9 cellular contexts compared by ENCODE assay signal in the genomic region with DNA sequence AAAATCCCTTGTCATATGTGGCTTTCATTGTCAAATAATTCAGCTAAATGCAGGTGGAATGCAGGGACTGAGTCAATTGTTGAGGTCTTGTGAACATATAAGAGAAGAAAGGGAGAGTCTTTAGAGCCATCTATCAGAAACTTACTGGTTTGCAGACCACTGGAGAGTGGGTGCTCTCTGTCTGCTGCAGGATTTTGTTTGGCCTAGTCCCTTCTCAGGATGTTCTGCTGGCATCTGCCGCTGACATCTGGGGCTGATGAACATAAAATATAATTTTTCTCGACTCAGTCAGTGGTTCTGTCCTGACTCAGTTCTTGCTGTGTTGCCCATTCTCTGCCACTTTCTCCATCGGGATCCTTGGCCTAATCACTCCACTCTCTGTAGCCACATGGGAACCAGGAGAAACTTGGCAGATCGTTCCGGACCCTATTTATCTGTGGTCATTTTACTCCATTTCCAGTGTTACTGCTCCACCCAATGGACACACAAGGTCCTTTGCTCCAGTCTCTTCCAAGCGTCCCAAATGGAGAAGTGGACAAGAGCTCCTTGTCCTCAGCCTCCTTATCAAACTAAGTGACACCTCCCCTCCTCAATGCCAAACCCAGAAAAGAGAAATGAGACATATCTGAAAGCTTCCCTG.
A peak's percentile ranks its signal among the peaks of the same experiment; 100 is the strongest.
DNase-seq lines count a peak whose midpoint lies in the region; ATAC-seq, FAIRE-seq and TF ChIP-seq lines count a peak whose summit lies in the region.
"Had no signal": no experiment of that assay in that cellular context is flagged by ENCODE, and none has a peak within 500 bp of the region (broad histone marks: within the 10 kb centered on the region; RNA-seq: fewer than 3 reads in every experiment).

No MANE protein-coding gene starts in this region.

- intact Hi-C loops in endothelial cell of umbilical vein (cut with micrococcal nuclease): loop anchor here (1.0 to 10.0 kb wide), 3 partner anchors 438 to 854 kb away; no protein-coding TSS in a partner anchor

- WGBS in mesendoderm (ENCODE audit: extremely low coverage, insufficient coverage, low lambda C conversion rate): no CpG with 5 or more reads among the region's 6 CpGs

- no peak overlapping the region for H2BK15ac ChIP-seq in mesendoderm (replicated peaks; ENCODE audit: low read depth)

- H4K20me1 ChIP-seq in endothelial cell of umbilical vein (replicated peaks; ENCODE audit: control insufficient read depth, extremely low read depth, insufficient read depth, low read length): no peaks in the 10 kb centered on the region

- H2BK5ac ChIP-seq in mesendoderm (ENCODE audit: low read length): no peak overlapping the region

- H3K4me3 ChIP-seq in endothelial cell of umbilical vein (replicated peaks in 1 of 3; ENCODE audit: insufficient read depth in 1 of 3, low read depth in 1 of 3, low read length in 3 of 3): no peak overlapping the region
- H3K4me3 ChIP-seq in mesendoderm (ENCODE audit: low read length): no peak overlapping the region

- H3K9ac ChIP-seq in endothelial cell of umbilical vein (replicated peaks; ENCODE audit: extremely low read depth, insufficient read depth, low read length) (no peak overlapping the region), mesendoderm (ENCODE audit: low read length) (no peak overlapping the region)

- no peaks in the 10 kb centered on the region for H3K9me3 ChIP-seq in endothelial cell of umbilical vein (replicated peaks; ENCODE audit: control insufficient read depth, insufficient read depth, low read length)

- no peaks in the 10 kb centered on the region for H3K79me1 ChIP-seq in mesendoderm (ENCODE audit: low read length)

- TF ChIP-seq POLR2A in endothelial cell of umbilical vein (IDR thresholded peaks at IDR 0.05; ENCODE audit: low read depth, low read length): no peak

- H2AFZ ChIP-seq in endothelial cell of umbilical vein (ENCODE audit: low read depth, low read length): peak overlapping the region; percentile 59

- H3K4me2 ChIP-seq in endothelial cell of umbilical vein (ENCODE audit: insufficient read depth, low read length) (no peak overlapping the region), mesendoderm (ENCODE audit: low read length) (no peak overlapping the region)

- no peak overlapping the region for H3K18ac ChIP-seq in mesendoderm (ENCODE audit: low read length)

- peak; percentile 43 to 65 for TF ChIP-seq CTCF in endothelial cell of umbilical vein (IDR thresholded peaks at IDR 0.05; ENCODE audit: extremely low read depth in 1 of 2, insufficient read depth in 1 of 2, low read depth in 1 of 2, low read length in 2 of 2)

- no peak overlapping the region for H4K8ac ChIP-seq in mesendoderm (ENCODE audit: low read depth, low read length)

- ATAC-seq in GM18498 (IDR thresholded peaks at IDR 0.05; ENCODE audit: unreplicated experiment) (no peak), GM19351 (IDR thresholded peaks at IDR 0.05; ENCODE audit: unreplicated experiment) (no peak)

- no peak overlapping the region for H3K4ac ChIP-seq in mesendoderm (ENCODE audit: low read depth, low read length)

- no peak overlapping the region for H2AK5ac ChIP-seq in mesendoderm (ENCODE audit: low read length)

- peak overlapping the region; percentile 31 for H3K56ac ChIP-seq in mesendoderm (ENCODE audit: low read length)

- H3K27me3 ChIP-seq in endothelial cell of umbilical vein (ENCODE audit: control insufficient read depth in 2 of 2, insufficient read depth in 2 of 2, low read length in 2 of 2): no peaks in the 10 kb centered on the region
- H3K27me3 ChIP-seq in mesendoderm (ENCODE audit: insufficient read depth, low read length, poor library complexity): no peaks in the 10 kb centered on the region

- dilution Hi-C loops in endothelial cell of umbilical vein (cut with MboI; ENCODE audit: extremely low pct_ligation_motif_present, low sequenced_read_pairs): no loop called here

- H3K27ac ChIP-seq in endothelial cell of umbilical vein (ENCODE audit: insufficient read depth, low read depth, low read length) (no peak overlapping the region), mesendoderm (ENCODE audit: low read depth, low read length) (no peak overlapping the region)

- H3K23ac ChIP-seq in mesendoderm (ENCODE audit: low read length): no peak overlapping the region

- peak; percentile 26 for FAIRE-seq in endothelial cell of umbilical vein (lab: Jason Lieb, UNC)
- FAIRE-seq: keratinocyte had no signal

- H3K36me3 ChIP-seq in endothelial cell of umbilical vein (ENCODE audit: control insufficient read depth in 2 of 2, extremely low read depth in 1 of 2, insufficient read depth in 2 of 2, low read length in 2 of 2) (no peaks in the 10 kb centered on the region), mesendoderm (ENCODE audit: control insufficient read depth, insufficient read depth, low read length) (no peaks in the 10 kb centered on the region)

- H3K4me1 ChIP-seq in endothelial cell of umbilical vein (ENCODE audit: control insufficient read depth, extremely low read depth, insufficient read depth, low read length) (no peaks in the 10 kb centered on the region), mesendoderm (ENCODE audit: control insufficient read depth, low read depth, low read length) (no peaks in the 10 kb centered on the region)

- peak; percentile 30 for DNase-seq in AG20443 (ENCODE audit: low spot score)
- DNase-seq in NCI-H1930 (lab: John Stamatoyannopoulos, UW): peak; percentile 11 to 13
- DNase-seq in endothelial cell of umbilical vein (ENCODE audit: low read depth, low spot score): peak; percentile 80
- peak; percentile 84 for DNase-seq in mesendoderm
- DNase-seq in NCI-H774 (lab: John Stamatoyannopoulos, UW): no peak
- DNase-seq in activated gamma-delta T cell (lab: John Stamatoyannopoulos, UW): no peak

- CTCF ChIA-PET in endothelial cell of umbilical vein (lab: Charles Lee): interaction anchor here (0.6 to 4.7 kb wide), 39 partner anchors 9 to 1728 kb away, joined by 3 to 215 read pairs (median 3); a partner anchor contains a TSS

- no peak overlapping the region for H4K5ac ChIP-seq in mesendoderm (ENCODE audit: low read length)

- H2BK120ac ChIP-seq in mesendoderm (ENCODE audit: low read depth, low read length): no peak overlapping the region

- BruUV-seq in endothelial cell of umbilical vein (replicated peaks; lab: Mats Ljungman, UMichigan): no TSS peak

- H3K79me2 ChIP-seq in endothelial cell of umbilical vein (ENCODE audit: control insufficient read depth, insufficient read depth, low read length) (no peaks in the 10 kb centered on the region), mesendoderm (ENCODE audit: control insufficient read depth, insufficient read depth, low read length) (no peaks in the 10 kb centered on the region)

- H3K9me1 ChIP-seq in endothelial cell of umbilical vein (replicated peaks; ENCODE audit: control insufficient read depth, extremely low read depth, insufficient read depth, low read length): no peaks in the 10 kb centered on the region

- POLR2A ChIA-PET in endothelial cell of umbilical vein (lab: Charles Lee): no interaction called here

TF ChIP-seq in endothelial cell of umbilical vein, 7 proteins besides CTCF, POLR2A, EP300 and RAD21:
- TF ChIP-seq EZH2 (IDR thresholded peaks at IDR 0.05; ENCODE audit: borderline replicate concordance, low read depth, low read length, severe bottlenecking) (no peak), FOS (IDR thresholded peaks at IDR 0.05; ENCODE audit: borderline replicate concordance, insufficient read depth, low read length) (no peak), MYC (IDR thresholded peaks at IDR 0.05; ENCODE audit: low read depth, low read length) (no peak), GATA2 (IDR thresholded peaks at IDR 0.05; ENCODE audit: insufficient read depth, insufficient read length, low read depth, low read length) (no peak), JUN (IDR thresholded peaks at IDR 0.05; ENCODE audit: borderline replicate concordance, insufficient read depth, insufficient read length, low read depth) (no peak), POLR2AphosphoS5 (IDR thresholded peaks at IDR 0.05; ENCODE audit: insufficient read depth, low read depth, low read length) (no peak)
- TF ChIP-seq, protein P1, sequence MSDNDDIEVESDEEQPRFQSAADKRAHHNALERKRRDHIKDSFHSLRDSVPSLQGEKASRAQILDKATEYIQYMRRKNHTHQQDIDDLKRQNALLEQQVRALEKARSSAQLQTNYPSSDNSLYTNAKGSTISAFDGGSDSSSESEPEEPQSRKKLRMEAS (IDR thresholded peaks at IDR 0.05; ENCODE audit: insufficient read depth, insufficient read length): no peak

Comparison
In these comparisons a context has a peak if more than half of its experiments do, and no peak if none do; other contexts are left out.
1. DNase-seq: peak in AG20443 (single experiment), NCI-H1930 (2 of 2), endothelial cell of umbilical vein (single experiment) and mesendoderm (single experiment); none in NCI-H774 (single experiment) and activated gamma-delta T cell (single experiment).